ENCODE assay signal across 8 cellular contexts in genomic region chr1:41496080-41497055, GRCh38.
DNase-seq lines count a peak whose midpoint lies in the region; ATAC-seq and TF ChIP-seq lines count a peak whose summit lies in the region.

No MANE protein-coding gene starts in this region.

- intact Hi-C loops in tibial artery (cut with DNase I; ENCODE audit: low total_unique reads): no loop called here

- TF ChIP-seq CTCF in WI38 (IDR thresholded peaks at IDR 0.05; ENCODE audit: low read depth, low read length) (no peak), tibial artery (IDR thresholded peaks at IDR 0.05) (peak; percentile 26 to 33)

- H3K9me3 ChIP-seq in muscle layer of duodenum (ENCODE audit: control insufficient read depth in 1 of 2, low read length in 2 of 2) (no peaks in the 10 kb centered on the region), tibial artery (no peaks in the 10 kb centered on the region)

- peak overlapping the region; percentile 31 for H3K27ac ChIP-seq in muscle layer of duodenum (ENCODE audit: low read length)
- peak overlapping the region; percentile 96 to 97 for H3K27ac ChIP-seq in tibial artery

- no peak for ATAC-seq in HG03280 (IDR thresholded peaks at IDR 0.05; ENCODE audit: unreplicated experiment)
- ATAC-seq in HG02678 (IDR thresholded peaks at IDR 0.05; ENCODE audit: unreplicated experiment): no peak

- DNase-seq in DMS 273 treated with DMSO at 0.1 percent for 48 hours (lab: John Stamatoyannopoulos, UW) (peak; percentile 33), HS-5 (ENCODE audit: low read depth) (peak; percentile 56), erythroblast (lab: John Stamatoyannopoulos, UW) (peak; percentile 58 to 75), tibial artery (peak; percentile 86 to 96)

- no peak for TF ChIP-seq POLR2A in erythroblast (IDR thresholded peaks at IDR 0.05; ENCODE audit: low read length)

- H3K4me1 ChIP-seq in muscle layer of duodenum (ENCODE audit: control insufficient read depth in 1 of 2, insufficient read depth in 2 of 2, low read length in 2 of 2): peaks cover 4 to 18% of the 10 kb centered on the region in 2 donors
- H3K4me1 ChIP-seq in tibial artery: peaks cover 5 to 73% (median 68%) of the 10 kb centered on the region in 4 donors

- H3K4me3 ChIP-seq in WI38 (ENCODE audit: low read depth, low read length) (peak overlapping the region; percentile 48), muscle layer of duodenum (ENCODE audit: low read depth in 1 of 2, low read length in 2 of 2) (peak overlapping the region in 1 of 2 donors; percentile 36), tibial artery (peak overlapping the region; percentile 44 to 55)

- H3K36me3 ChIP-seq in muscle layer of duodenum (ENCODE audit: control insufficient read depth in 1 of 2, insufficient read depth in 2 of 2, low read length in 2 of 2): no peaks in the 10 kb centered on the region
- H3K36me3 ChIP-seq in tibial artery: no peaks in the 10 kb centered on the region

- H3K27me3 ChIP-seq in muscle layer of duodenum (ENCODE audit: low read depth, low read length) (no peaks in the 10 kb centered on the region), tibial artery (no peaks in the 10 kb centered on the region)

Comparison
In these comparisons a context has a peak if more than half of its experiments do, and no peak if none do; other contexts are left out.
1. DNase-seq: peak in every context shown above with its lines; median percentile 91 in tibial artery; 66 in erythroblast; 56 in HS-5; 33 in DMS 273 treated with DMSO at 0.1 percent for 48 hours.